30 cellular contexts compared by ENCODE assay signal in genomic region chr10:109247819-109248218, GRCh38.
"Had no signal": no experiment of that assay in that cellular context is flagged by ENCODE, and none has a peak within 500 bp of the region (broad histone marks: within the 10 kb centered on the region; RNA-seq: fewer than 3 reads in every experiment).

No MANE protein-coding gene starts in this region.

- ATAC-seq: activated CD8-positive, alpha-beta T cell treated with anti-CD3 and anti-CD28 coated beads, Interleukin-2, amount 10 ng/mL, durations not matched to agents 7 days and 5 days; activated naive CD4-positive, alpha-beta T cell treated with anti-CD3 and anti-CD28 coated beads, Interleukin-2, amount 50 U/mL, for 72 hours; body of pancreas; K562; PC-3; Right ventricle myocardium inferior had no signal

- H3K9me3 ChIP-seq: adrenal gland, body of pancreas, breast epithelium, Peyer's patch had no signal

- H3K36me3 ChIP-seq: adrenal gland, breast epithelium, Peyer's patch, WERI-Rb-1 had no signal

- H3K27me3 ChIP-seq: adrenal gland, body of pancreas, breast epithelium, Peyer's patch had no signal

- DNase-seq: activated CD4-positive, alpha-beta T cell treated with anti-CD3 and anti-CD28 coated beads, Interleukin-2, amount 10 ng/mL, durations not matched to agents 24 days and 14 days; activated CD4-positive, alpha-beta T cell treated with anti-CD3 and anti-CD28 coated beads, Interleukin-2, amount 50 U/mL, for 4 hours; activated CD8-positive, alpha-beta T cell treated with anti-CD3 and anti-CD28 coated beads, Interleukin-2, amount 10 ng/mL, durations not matched to agents 7 days and 5 days; activated gamma-delta T cell; activated naive CD4-positive, alpha-beta T cell treated with Interleukin-2 at 50 U/mL for 16 hours; activated T-cell treated with anti-CD3 and anti-CD28 coated beads, Interleukin-2, amount 50 U/mL, for 24 hours; adrenal gland; body of pancreas; NCI-H1092 treated with DMSO at 0.1 percent for 48 hours; NCI-H1417; NCI-H146; NCI-H187; NCI-H2029 treated with DMSO at 0.1 percent for 48 hours; NCI-H2107; NCI-H2171; NCI-H510A; NCI-H526; NCI-H748 treated with DMSO at 0.1 percent for 48 hours; NK-92 treated with Interleukin-12 subunit alpha and Interleukin-12 subunit beta, amount 100 ng/mL, for 24 hours; PC-3; Peyer's patch; SIG-M5; SW 1271; T1000; WERI-Rb-1 had no signal

- H3K4me1 ChIP-seq: adrenal gland, body of pancreas, breast epithelium, Peyer's patch had no signal

- H3K27ac ChIP-seq: adrenal gland, body of pancreas, breast epithelium, Peyer's patch, RWPE1, WERI-Rb-1 had no signal

- H3K4me3 ChIP-seq: adrenal gland, body of pancreas, breast epithelium, K562, Peyer's patch had no signal
